Comparison of ENCODE assay signal across 22 cellular contexts in the genomic region with DNA sequence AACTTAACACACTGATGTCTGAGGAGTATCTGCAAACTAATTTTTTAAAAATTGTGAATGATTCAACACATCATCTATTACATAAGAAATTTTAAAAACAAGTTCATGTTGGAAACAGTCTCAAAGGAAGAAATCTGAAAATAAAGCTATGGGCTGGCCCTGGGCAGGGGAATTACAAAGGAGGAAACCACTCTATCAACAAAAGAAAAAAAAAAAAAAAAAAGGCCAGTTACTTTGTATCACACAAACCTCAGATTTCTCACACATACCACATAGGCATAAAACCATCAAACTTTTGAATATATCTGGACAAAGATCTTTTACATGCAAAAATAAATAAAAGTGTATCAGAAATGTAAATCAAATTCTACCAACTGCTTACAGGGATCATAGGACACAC. TPM values are rescaled to one million over a fixed set of nuclear protein-coding genes. Genes with fewer than 3 reads are reported as not detected.
DNase-seq lines count a peak whose midpoint lies in the region; ATAC-seq and TF ChIP-seq lines count a peak whose summit lies in the region.
"Had no signal": no experiment of that assay in that cellular context is flagged by ENCODE, and none has a peak within 500 bp of the region (broad histone marks: within the 10 kb centered on the region; RNA-seq: fewer than 3 reads in every experiment).

No MANE protein-coding gene starts in this region.

- H3K36me3 ChIP-seq in CD4-positive, alpha-beta memory T cell (ENCODE audit: insufficient read depth, low read length): peaks cover 44% of the 10 kb centered on the region
- peaks cover 74 to 78% of the 10 kb centered on the region in 2 experiments for H3K36me3 ChIP-seq in HEK293 (ENCODE audit: control insufficient read depth in 2 of 2, insufficient read depth in 1 of 2, low read length in 2 of 2)
- H3K36me3 ChIP-seq in GM23338 (ENCODE audit: insufficient read depth): peaks cover 54% of the 10 kb centered on the region
- H3K36me3 ChIP-seq in Caco-2 (ENCODE audit: control insufficient read depth, insufficient read depth, low read length): no peaks in the 10 kb centered on the region; the same call in none of the 2 replicates

- no peaks in the 10 kb centered on the region for H3K79me2 ChIP-seq in GM23338 (replicated peaks; ENCODE audit: insufficient read depth)

- H3K9me2 ChIP-seq in GM23338 (ENCODE audit: insufficient read depth): no peaks in the 10 kb centered on the region

- H3K4me1 Mint-ChIP-seq in CD4-positive, alpha-beta memory T cell: peaks cover 15 to 20% (median 17%) of the 10 kb centered on the region in 4 donors
- peaks cover 27% of the 10 kb centered on the region for H3K4me1 Mint-ChIP-seq in activated naive CD8-positive, alpha-beta T cell treated with anti-CD3 and anti-CD28 coated beads for 36 hours
- peaks cover 17 to 26% of the 10 kb centered on the region in 2 donors for H3K4me1 Mint-ChIP-seq in natural killer cell treated with Interleukin-12 subunit alpha and Interleukin-12 subunit beta and Interleukin-15 and Interleukin-18, amount 100 ng/mL, for 72 hours (ENCODE audit: low read depth in 2 of 2)
- H3K4me1 Mint-ChIP-seq in GM23338: no peaks in the 10 kb centered on the region
- H3K4me1 Mint-ChIP-seq in Caco-2 (ENCODE audit: low read depth, unreplicated experiment): no peaks in the 10 kb centered on the region
- H3K4me1 Mint-ChIP-seq: endodermal cell had no signal

- H3K4me2 ChIP-seq in GM23338: no peak overlapping the region
- H3K4me2 ChIP-seq: KMS-11, PC-9 had no signal

- peak in 4 of 5 donors; percentile 15 to 19 (median 16) for DNase-seq in CD4-positive, alpha-beta memory T cell
- no peak for DNase-seq in activated naive CD8-positive, alpha-beta T cell treated with anti-CD3 and anti-CD28 coated beads for 36 hours
- no peak for DNase-seq in natural killer cell treated with Interleukin-12 subunit alpha and Interleukin-12 subunit beta and Interleukin-15 and Interleukin-18, amount 100 ng/mL, for 72 hours (ENCODE audit: low spot score)
- DNase-seq in stimulated activated naive CD4-positive, alpha-beta T cell treated with Interleukin-2 at 50 U/mL for 16 hours (lab: John Stamatoyannopoulos, UW): no peak
- DNase-seq in GM23338 (ENCODE audit: low spot score) (no peak), Caco-2 (no peak)
- DNase-seq: activated CD4-positive, CD25-positive, alpha-beta regulatory T cell treated with anti-CD3 and anti-CD28 coated beads, Interleukin-2, amount 50 U/mL, for 72 hours; endodermal cell; hypothalamus; left ventricle myocardium inferior; midbrain; NCI-H146; NCI-H2171; NCI-H510A treated with DMSO at 0.1 percent for 48 hours; pancreas; PC-9; Right ventricle myocardium superior had no signal

- BruUV-seq in Caco-2 (replicated peaks; lab: Mats Ljungman, UMichigan): no TSS peak

- ATAC-seq in natural killer cell treated with Interleukin-12 subunit alpha and Interleukin-12 subunit beta and Interleukin-15 and Interleukin-18, amount 100 ng/mL, for 72 hours: no peak
- ATAC-seq in GM23338: no peak
- ATAC-seq: gastroesophageal sphincter had no signal

- H3F3A ChIP-seq in GM23338 (replicated peaks; ENCODE audit: low read depth): peaks cover 5% of the 10 kb centered on the region; the same call in 1 of the 2 replicates

- H3K27ac Mint-ChIP-seq in CD4-positive, alpha-beta memory T cell: peak overlapping the region; percentile 38 to 96 (median 63)
- peak overlapping the region; percentile 69 for H3K27ac Mint-ChIP-seq in activated naive CD8-positive, alpha-beta T cell treated with anti-CD3 and anti-CD28 coated beads for 36 hours
- H3K27ac Mint-ChIP-seq in natural killer cell treated with Interleukin-12 subunit alpha and Interleukin-12 subunit beta and Interleukin-15 and Interleukin-18, amount 100 ng/mL, for 72 hours: peak overlapping the region; percentile 58 to 81
- no peak overlapping the region for H3K27ac Mint-ChIP-seq in GM23338
- no peak overlapping the region for H3K27ac Mint-ChIP-seq in Caco-2 (ENCODE audit: unreplicated experiment)
- H3K27ac Mint-ChIP-seq: endodermal cell had no signal

- peak overlapping the region in 2 of 8 donors; percentile 28 to 68 for H3K4me3 Mint-ChIP-seq in CD4-positive, alpha-beta memory T cell
- no peak overlapping the region for H3K4me3 Mint-ChIP-seq in activated naive CD8-positive, alpha-beta T cell treated with anti-CD3 and anti-CD28 coated beads for 36 hours
- H3K4me3 Mint-ChIP-seq in natural killer cell treated with Interleukin-12 subunit alpha and Interleukin-12 subunit beta and Interleukin-15 and Interleukin-18, amount 100 ng/mL, for 72 hours: peak overlapping the region; percentile 60
- H3K4me3 Mint-ChIP-seq in GM23338: no peak overlapping the region
- no peak overlapping the region for H3K4me3 Mint-ChIP-seq in Caco-2 (ENCODE audit: unreplicated experiment)
- H3K4me3 Mint-ChIP-seq: endodermal cell had no signal

- no peaks in the 10 kb centered on the region for H3K27me3 Mint-ChIP-seq in CD4-positive, alpha-beta memory T cell
- H3K27me3 Mint-ChIP-seq in activated naive CD8-positive, alpha-beta T cell treated with anti-CD3 and anti-CD28 coated beads for 36 hours: no peaks in the 10 kb centered on the region
- H3K27me3 Mint-ChIP-seq in natural killer cell treated with Interleukin-12 subunit alpha and Interleukin-12 subunit beta and Interleukin-15 and Interleukin-18, amount 100 ng/mL, for 72 hours: no peaks in the 10 kb centered on the region
- H3K27me3 Mint-ChIP-seq in GM23338 (ENCODE audit: insufficient read depth, low read depth, poor library complexity) (no peaks in the 10 kb centered on the region), Caco-2 (ENCODE audit: insufficient read depth, unreplicated experiment) (no peaks in the 10 kb centered on the region)

- H3K36me3 Mint-ChIP-seq in CD4-positive, alpha-beta memory T cell: peaks cover 44 to 58% of the 10 kb centered on the region in 2 donors
- peaks cover 39% of the 10 kb centered on the region for H3K36me3 Mint-ChIP-seq in activated naive CD8-positive, alpha-beta T cell treated with anti-CD3 and anti-CD28 coated beads for 36 hours
- peaks cover 34% of the 10 kb centered on the region for H3K36me3 Mint-ChIP-seq in natural killer cell treated with Interleukin-12 subunit alpha and Interleukin-12 subunit beta and Interleukin-15 and Interleukin-18, amount 100 ng/mL, for 72 hours
- H3K36me3 Mint-ChIP-seq in GM23338 (ENCODE audit: low read depth): peaks cover 71% of the 10 kb centered on the region
- peaks cover 83% of the 10 kb centered on the region for H3K36me3 Mint-ChIP-seq in Caco-2 (ENCODE audit: insufficient read depth, unreplicated experiment)

- TF ChIP-seq CTCF in HEK293 (tag by site-specific recombination; IDR thresholded peaks at IDR 0.05) (no peak), GM23338 (conservative IDR thresholded peaks at IDR 0.05; ENCODE audit: low read depth in 2 of 2) (no peak), Caco-2 (IDR thresholded peaks at IDR 0.05; ENCODE audit: insufficient read depth in 1 of 2, low read depth in 1 of 2, low read length in 1 of 2, severe bottlenecking in 1 of 2, unreplicated experiment in 1 of 2) (no peak)

- POLR2A ChIA-PET in CD4-positive, alpha-beta memory T cell (lab: Charles Lee; ENCODE audit: partially characterized antibody): interaction anchor here (0.9 to 2.4 kb wide), 3 partner anchors 17 to 367 kb away, joined by 3 to 7 read pairs (median 4); partner anchors contain the start of gene RGS10
- POLR2A ChIA-PET in HEK293 (lab: Yijun Ruan, JAX): no interaction called here
- POLR2A ChIA-PET in Caco-2 (lab: Charles Lee): no interaction called here

- H4K20me1 ChIP-seq in GM23338 (replicated peaks; ENCODE audit: insufficient read depth): no peaks in the 10 kb centered on the region

- no peaks in the 10 kb centered on the region for H3K9me3 ChIP-seq in CD4-positive, alpha-beta memory T cell (ENCODE audit: control insufficient read depth in 1 of 2, low read length in 2 of 2)
- H3K9me3 ChIP-seq in HEK293 (ENCODE audit: control insufficient read depth, insufficient read depth, low read depth, low read length): no peaks in the 10 kb centered on the region
- H3K9me3 ChIP-seq in Caco-2: no peaks in the 10 kb centered on the region
- H3K9me3 ChIP-seq: gastroesophageal sphincter, left ventricle myocardium inferior, pancreas had no signal

- CTCF ChIA-PET in CD4-positive, alpha-beta memory T cell (lab: Charles Lee; ENCODE audit: partially characterized antibody): interaction anchor here (0.6 to 1.2 kb wide), 2 partner anchors 10 to 35 kb away, joined by 3 to 4 read pairs; no protein-coding TSS in a partner anchor
- CTCF ChIA-PET in HEK293 (lab: Yijun Ruan, JAX) (interaction anchor here (0.7 kb wide), 1 partner anchor 57 kb away, joined by 3 read pairs; no protein-coding TSS in a partner anchor), Caco-2 (lab: Charles Lee) (no interaction called here)

- H3K4me3 ChIP-seq in CD4-positive, alpha-beta memory T cell (ENCODE audit: low read length in 2 of 2): no peak overlapping the region
- H3K4me3 ChIP-seq in HEK293 (ENCODE audit: low read depth, low read length) (no peak overlapping the region), GM23338 (no peak overlapping the region), Caco-2 (ENCODE audit: low read depth, low read length) (no peak overlapping the region)
- H3K4me3 ChIP-seq: coronary artery, gastroesophageal sphincter, GM23248, left ventricle myocardium inferior, pancreas, PC-9 had no signal

- H3K4me1 ChIP-seq in CD4-positive, alpha-beta memory T cell (ENCODE audit: insufficient read depth, low read length): peaks cover 24% of the 10 kb centered on the region
- H3K4me1 ChIP-seq in HEK293 (ENCODE audit: control insufficient read depth, insufficient read depth, low read length): no peaks in the 10 kb centered on the region
- H3K4me1 ChIP-seq in GM23338 (ENCODE audit: insufficient read depth): no peaks in the 10 kb centered on the region
- H3K4me1 ChIP-seq in Caco-2: no peaks in the 10 kb centered on the region
- H3K4me1 ChIP-seq: left ventricle myocardium inferior, pancreas had no signal

- peak overlapping the region; percentile 34 for H3K27ac ChIP-seq in CD4-positive, alpha-beta memory T cell (ENCODE audit: low read depth, low read length)
- H3K27ac ChIP-seq in HEK293 (ENCODE audit: extremely low read depth, low read depth, low read length) (no peak overlapping the region), GM23338 (ENCODE audit: low read depth) (no peak overlapping the region)
- H3K27ac ChIP-seq: coronary artery, gastroesophageal sphincter, GM23248, KMS-11, left ventricle myocardium inferior, pancreas, PC-9 had no signal

- intact Hi-C loops in CD4-positive, alpha-beta memory T cell (cut with micrococcal nuclease): no loop called here
- intact Hi-C loops in Caco-2 (cut with micrococcal nuclease; ENCODE audit: unreplicated experiment): no loop called here

- no peak overlapping the region for H2AFZ ChIP-seq in GM23338
- H2AFZ ChIP-seq: GM23248, PC-9 had no signal

- no peaks in the 10 kb centered on the region for H3K9me3 Mint-ChIP-seq in CD4-positive, alpha-beta memory T cell
- no peaks in the 10 kb centered on the region for H3K9me3 Mint-ChIP-seq in activated naive CD8-positive, alpha-beta T cell treated with anti-CD3 and anti-CD28 coated beads for 36 hours
- H3K9me3 Mint-ChIP-seq in natural killer cell treated with Interleukin-12 subunit alpha and Interleukin-12 subunit beta and Interleukin-15 and Interleukin-18, amount 100 ng/mL, for 72 hours: no peaks in the 10 kb centered on the region
- H3K9me3 Mint-ChIP-seq in GM23338: no peaks in the 10 kb centered on the region; the same call in 2 of the 3 replicates
- no peaks in the 10 kb centered on the region for H3K9me3 Mint-ChIP-seq in Caco-2 (ENCODE audit: unreplicated experiment)
- H3K9me3 Mint-ChIP-seq: endodermal cell had no signal

- H3K27me3 ChIP-seq in CD4-positive, alpha-beta memory T cell (ENCODE audit: insufficient read depth, low read length): no peaks in the 10 kb centered on the region
- H3K27me3 ChIP-seq in GM23338 (ENCODE audit: insufficient read depth): no peaks in the 10 kb centered on the region
- H3K27me3 ChIP-seq in Caco-2 (replicated peaks; ENCODE audit: control insufficient read depth, insufficient read depth, low read length): no peaks in the 10 kb centered on the region
- H3K27me3 ChIP-seq: gastroesophageal sphincter, pancreas had no signal

RNA-seq across cellular contexts. Expression of gene TIAL1, which starts 20.8 kb away (rescaled TPM):
- total RNA-seq in CD4-positive, alpha-beta memory T cell: 100 to 1,000 TPM; 201 to 212 TPM
- 10 to 100 TPM in 1 of 2 donors, 1 to 10 TPM in 1; 8.8 to 12.0 TPM for polyA plus RNA-seq in CD4-positive, alpha-beta memory T cell
- total RNA-seq in activated naive CD8-positive, alpha-beta T cell treated with anti-CD3 and anti-CD28 coated beads for 36 hours: 100 to 1,000 TPM; 212 to 215 TPM
- total RNA-seq in natural killer cell treated with Interleukin-12 subunit alpha and Interleukin-12 subunit beta and Interleukin-15 and Interleukin-18, amount 100 ng/mL, for 72 hours: 100 to 1,000 TPM; 138 to 152 TPM
- 103 and 131 TPM in 2 replicates for total RNA-seq in GM23338 (2014; rRNA removed; shearing (Covaris generic))
- polyA plus RNA-seq in GM23338 (2016; fragmentation: Nextera tagmentation; extraction: Ambion mirVana): 87.5 and 92.6 TPM in 2 replicates
- 162 and 174 TPM in 2 replicates for total RNA-seq in Caco-2 (2022)

RNA-seq across cellular contexts. Expression of gene RGS10, which starts 33.5 kb away (rescaled TPM):
- total RNA-seq in CD4-positive, alpha-beta memory T cell: 100 to 1,000 TPM; 115 to 122 TPM
- 100 to 1,000 TPM; 153 to 187 TPM for polyA plus RNA-seq in CD4-positive, alpha-beta memory T cell
- total RNA-seq in activated naive CD8-positive, alpha-beta T cell treated with anti-CD3 and anti-CD28 coated beads for 36 hours: 100 to 1,000 TPM; 273 to 294 TPM
- total RNA-seq in natural killer cell treated with Interleukin-12 subunit alpha and Interleukin-12 subunit beta and Interleukin-15 and Interleukin-18, amount 100 ng/mL, for 72 hours: 10 to 100 TPM; 23.0 to 26.1 TPM
- total RNA-seq in GM23338 (2014; rRNA removed; shearing (Covaris generic)): 16.8 and 18.4 TPM in 2 replicates
- 26.8 and 27.5 TPM in 2 replicates for polyA plus RNA-seq in GM23338 (2016; fragmentation: Nextera tagmentation; extraction: Ambion mirVana)
- total RNA-seq in Caco-2 (2022): 22.6 and 23.2 TPM in 2 replicates

Comparison
In these comparisons a context has a peak if more than half of its experiments do, and no peak if none do; other contexts are left out.
1. DNase-seq: peak in CD4-positive, alpha-beta memory T cell (4 of 5); none in activated naive CD8-positive, alpha-beta T cell treated with anti-CD3 and anti-CD28 coated beads for 36 hours (single experiment), natural killer cell treated with Interleukin-12 subunit alpha and Interleukin-12 subunit beta and Interleukin-15 and Interleukin-18, amount 100 ng/mL, for 72 hours (single experiment), stimulated activated naive CD4-positive, alpha-beta T cell treated with Interleukin-2 at 50 U/mL for 16 hours (single experiment), GM23338 (single experiment) and Caco-2 (0 of 2).
2. H3K27ac Mint-ChIP-seq: peak in CD4-positive, alpha-beta memory T cell (7 of 7), activated naive CD8-positive, alpha-beta T cell treated with anti-CD3 and anti-CD28 coated beads for 36 hours (single experiment) and natural killer cell treated with Interleukin-12 subunit alpha and Interleukin-12 subunit beta and Interleukin-15 and Interleukin-18, amount 100 ng/mL, for 72 hours (2 of 2); none in GM23338 (single experiment) and Caco-2 (single experiment).